In the genomic region with DNA sequence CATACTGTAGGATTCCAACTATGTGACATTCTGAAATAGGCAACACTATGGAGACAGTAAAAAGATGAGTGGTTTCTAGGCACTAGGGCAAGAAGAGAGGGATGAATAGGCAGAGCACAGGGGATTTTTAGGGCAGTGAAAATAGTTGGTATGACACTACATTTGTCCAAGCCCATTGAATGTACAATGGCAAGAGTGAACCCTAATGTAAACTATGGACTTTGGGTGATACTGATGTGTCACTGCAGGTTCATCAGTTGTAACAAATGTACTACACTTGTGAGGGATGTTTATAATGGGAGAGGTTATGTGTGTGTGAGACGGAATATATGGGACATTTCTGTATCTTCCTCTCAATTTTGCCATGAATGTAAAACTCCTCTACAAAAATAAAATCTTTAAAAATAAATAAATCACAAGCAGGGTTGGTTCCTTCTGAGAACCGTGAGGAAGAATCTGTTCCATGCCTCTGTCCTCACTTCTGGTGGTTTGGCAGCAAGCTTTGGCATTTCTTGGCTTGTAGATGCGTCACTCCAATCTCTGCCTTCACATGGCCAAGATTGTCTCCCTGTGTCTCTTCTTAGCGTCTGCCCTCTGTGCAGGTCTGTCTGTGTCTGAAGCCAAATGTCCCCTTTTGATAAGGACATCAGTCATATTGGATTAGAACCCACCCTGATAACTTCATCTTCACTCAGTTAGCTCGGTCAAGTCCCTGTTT, we compare ENCODE assay signal across 1 cellular context.
TF ChIP-seq lines count a peak whose summit lies in the region.

No MANE protein-coding gene starts in this region.

TF ChIP-seq in GM23338, 12 proteins besides CTCF, POLR2A, EP300 and RAD21 (continued from another document):
- TF ChIP-seq, protein P1, sequence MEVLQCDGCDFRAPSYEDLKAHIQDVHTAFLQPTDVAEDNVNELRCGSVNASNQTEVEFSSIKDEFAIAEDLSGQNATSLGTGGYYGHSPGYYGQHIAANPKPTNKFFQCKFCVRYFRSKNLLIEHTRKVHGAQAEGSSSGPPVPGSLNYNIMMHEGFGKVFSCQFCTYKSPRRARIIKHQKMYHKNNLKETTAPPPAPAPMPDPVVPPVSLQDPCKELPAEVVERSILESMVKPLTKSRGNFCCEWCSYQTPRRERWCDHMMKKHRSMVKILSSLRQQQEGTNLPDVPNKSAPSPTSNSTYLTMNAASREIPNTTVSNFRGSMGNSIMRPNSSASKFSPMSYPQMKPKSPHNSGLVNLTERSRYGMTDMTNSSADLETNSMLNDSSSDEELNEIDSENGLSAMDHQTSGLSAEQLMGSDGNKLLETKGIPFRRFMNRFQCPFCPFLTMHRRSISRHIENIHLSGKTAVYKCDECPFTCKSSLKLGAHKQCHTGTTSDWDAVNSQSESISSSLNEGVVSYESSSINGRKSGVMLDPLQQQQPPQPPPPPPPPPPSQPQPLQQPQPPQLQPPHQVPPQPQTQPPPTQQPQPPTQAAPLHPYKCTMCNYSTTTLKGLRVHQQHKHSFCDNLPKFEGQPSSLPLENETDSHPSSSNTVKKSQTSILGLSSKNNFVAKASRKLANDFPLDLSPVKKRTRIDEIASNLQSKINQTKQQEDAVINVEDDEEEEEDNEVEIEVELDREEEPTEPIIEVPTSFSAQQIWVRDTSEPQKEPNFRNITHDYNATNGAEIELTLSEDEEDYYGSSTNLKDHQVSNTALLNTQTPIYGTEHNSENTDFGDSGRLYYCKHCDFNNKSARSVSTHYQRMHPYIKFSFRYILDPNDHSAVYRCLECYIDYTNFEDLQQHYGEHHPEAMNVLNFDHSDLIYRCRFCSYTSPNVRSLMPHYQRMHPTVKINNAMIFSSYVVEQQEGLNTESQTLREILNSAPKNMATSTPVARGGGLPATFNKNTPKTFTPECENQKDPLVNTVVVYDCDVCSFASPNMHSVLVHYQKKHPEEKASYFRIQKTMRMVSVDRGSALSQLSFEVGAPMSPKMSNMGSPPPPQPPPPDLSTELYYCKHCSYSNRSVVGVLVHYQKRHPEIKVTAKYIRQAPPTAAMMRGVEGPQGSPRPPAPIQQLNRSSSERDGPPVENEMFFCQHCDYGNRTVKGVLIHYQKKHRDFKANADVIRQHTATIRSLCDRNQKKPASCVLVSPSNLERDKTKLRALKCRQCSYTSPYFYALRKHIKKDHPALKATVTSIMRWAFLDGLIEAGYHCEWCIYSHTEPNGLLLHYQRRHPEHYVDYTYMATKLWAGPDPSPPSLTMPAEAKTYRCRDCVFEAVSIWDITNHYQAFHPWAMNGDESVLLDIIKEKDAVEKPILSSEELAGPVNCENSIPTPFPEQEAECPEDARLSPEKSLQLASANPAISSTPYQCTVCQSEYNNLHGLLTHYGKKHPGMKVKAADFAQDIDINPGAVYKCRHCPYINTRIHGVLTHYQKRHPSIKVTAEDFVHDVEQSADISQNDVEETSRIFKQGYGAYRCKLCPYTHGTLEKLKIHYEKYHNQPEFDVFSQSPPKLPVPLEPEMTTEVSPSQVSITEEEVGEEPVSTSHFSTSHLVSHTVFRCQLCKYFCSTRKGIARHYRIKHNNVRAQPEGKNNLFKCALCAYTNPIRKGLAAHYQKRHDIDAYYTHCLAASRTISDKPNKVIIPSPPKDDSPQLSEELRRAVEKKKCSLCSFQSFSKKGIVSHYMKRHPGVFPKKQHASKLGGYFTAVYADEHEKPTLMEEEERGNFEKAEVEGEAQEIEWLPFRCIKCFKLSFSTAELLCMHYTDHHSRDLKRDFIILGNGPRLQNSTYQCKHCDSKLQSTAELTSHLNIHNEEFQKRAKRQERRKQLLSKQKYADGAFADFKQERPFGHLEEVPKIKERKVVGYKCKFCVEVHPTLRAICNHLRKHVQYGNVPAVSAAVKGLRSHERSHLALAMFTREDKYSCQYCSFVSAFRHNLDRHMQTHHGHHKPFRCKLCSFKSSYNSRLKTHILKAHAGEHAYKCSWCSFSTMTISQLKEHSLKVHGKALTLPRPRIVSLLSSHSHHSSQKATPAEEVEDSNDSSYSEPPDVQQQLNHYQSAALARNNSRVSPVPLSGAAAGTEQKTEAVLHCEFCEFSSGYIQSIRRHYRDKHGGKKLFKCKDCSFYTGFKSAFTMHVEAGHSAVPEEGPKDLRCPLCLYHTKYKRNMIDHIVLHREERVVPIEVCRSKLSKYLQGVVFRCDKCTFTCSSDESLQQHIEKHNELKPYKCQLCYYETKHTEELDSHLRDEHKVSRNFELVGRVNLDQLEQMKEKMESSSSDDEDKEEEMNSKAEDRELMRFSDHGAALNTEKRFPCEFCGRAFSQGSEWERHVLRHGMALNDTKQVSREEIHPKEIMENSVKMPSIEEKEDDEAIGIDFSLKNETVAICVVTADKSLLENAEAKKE (CRISPR knock-in tag; IDR thresholded peaks at IDR 0.05), result no peak
- TF ChIP-seq ZNF114 (CRISPR knock-in tag; IDR thresholded peaks at IDR 0.05) (no peak), CREB1 (CRISPR knock-in tag; IDR thresholded peaks at IDR 0.05; ENCODE audit: low read depth) (no peak), EZH2 (IDR thresholded peaks at IDR 0.05; ENCODE audit: low read depth, unreplicated experiment) (no peak)
